ENCODE assay signal across 24 cellular contexts in the genomic region with DNA sequence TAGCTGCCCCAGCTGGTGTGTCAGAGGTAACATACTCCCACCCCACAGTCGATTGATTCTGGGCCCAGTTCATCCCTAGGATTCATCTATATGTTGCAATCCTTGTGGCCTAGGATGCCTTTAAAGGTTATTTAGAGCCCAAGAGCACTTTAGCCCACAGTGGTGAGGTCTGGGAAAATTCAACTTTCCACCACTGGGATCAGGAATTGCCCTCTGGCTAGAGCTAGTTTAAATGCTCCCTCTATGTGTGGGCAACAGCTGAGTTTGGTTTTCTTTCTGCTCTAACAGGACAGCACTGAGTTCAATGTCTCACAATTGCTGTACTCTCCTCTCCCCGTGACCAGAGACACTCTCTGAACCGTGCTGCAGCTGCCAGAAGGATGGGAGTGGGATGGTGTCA.
DNase-seq lines count a peak whose midpoint lies in the region; ATAC-seq, FAIRE-seq and TF ChIP-seq lines count a peak whose summit lies in the region.
"Had no signal": no experiment of that assay in that cellular context is flagged by ENCODE, and none has a peak within 500 bp of the region (broad histone marks: within the 10 kb centered on the region; RNA-seq: fewer than 3 reads in every experiment).

No MANE protein-coding gene starts in this region.

- H3K56ac ChIP-seq in IMR-90 (ENCODE audit: extremely low read depth, insufficient read depth, low read length) = no peak overlapping the region
- H3K56ac ChIP-seq in mesendoderm (ENCODE audit: low read length) = no peak overlapping the region

- no peak overlapping the region for H4K91ac ChIP-seq in IMR-90 (ENCODE audit: insufficient read depth, low read depth, low read length)

- no peak overlapping the region for H3K4me3 Mint-ChIP-seq in stimulated activated naive B cell treated with anti-CD40 and anti-IgM and Interleukin-4, amounts not matched to agents 10 μg/mL and 1 μg/mL and 100 μg/mL, for 72 hours
- no peak overlapping the region for H3K4me3 Mint-ChIP-seq in progenitor cell of endocrine pancreas (ENCODE audit: low read depth)
- H3K4me3 Mint-ChIP-seq: B cell; CD4-positive, CD25-positive, alpha-beta regulatory T cell; HFFc6 had no signal

- ATAC-seq in IMR-90 (ENCODE audit: low read depth) = no peak
- ATAC-seq in stimulated activated naive B cell treated with anti-CD40 and anti-IgM and Interleukin-4, amounts not matched to agents 10 μg/mL and 1 μg/mL and 100 μg/mL, for 72 hours (replicated peaks) = no peak

- H4K8ac ChIP-seq in IMR-90 (ENCODE audit: low read depth in 2 of 2, low read length in 2 of 2) = no peak overlapping the region
- no peak overlapping the region for H4K8ac ChIP-seq in mesendoderm (ENCODE audit: low read depth, low read length)

- H3K9me1 ChIP-seq in IMR-90 (ENCODE audit: insufficient read depth, low read length) = peaks cover 8% of the 10 kb centered on the region

- TF ChIP-seq RAD21 in IMR-90 (IDR thresholded peaks at IDR 0.05; ENCODE audit: low read length) = no peak

- H4K5ac ChIP-seq in IMR-90 (ENCODE audit: low read depth, low read length) (no peak overlapping the region), mesendoderm (ENCODE audit: low read length) (no peak overlapping the region)

- whole genome bisulfite sequencing in IMR-90 (ENCODE audit: extremely low coverage in 2 of 2, insufficient read length in 1 of 2), 2 experiments = no CpG with 5 or more reads among the region's 3 CpGs
- no CpG with 5 or more reads among the region's 3 CpGs for WGBS in mesendoderm (ENCODE audit: extremely low coverage, insufficient coverage, low lambda C conversion rate)

- no peak for TF ChIP-seq POLR2A in IMR-90 (IDR thresholded peaks at IDR 0.05; ENCODE audit: low read depth, low read length)

- H3K18ac ChIP-seq in IMR-90 (ENCODE audit: low read depth, low read length) = no peak overlapping the region
- no peak overlapping the region for H3K18ac ChIP-seq in mesendoderm (ENCODE audit: low read length)

- H3K27me3 Mint-ChIP-seq in stimulated activated naive B cell treated with anti-CD40 and anti-IgM and Interleukin-4, amounts not matched to agents 10 μg/mL and 1 μg/mL and 100 μg/mL, for 72 hours = peaks cover 0 to 3% of the 10 kb centered on the region in 2 donors
- no peaks in the 10 kb centered on the region for H3K27me3 Mint-ChIP-seq in progenitor cell of endocrine pancreas

- no peak overlapping the region for H2BK120ac ChIP-seq in IMR-90 (ENCODE audit: low read depth, low read length)
- H2BK120ac ChIP-seq in mesendoderm (ENCODE audit: low read depth, low read length) = no peak overlapping the region

- peak overlapping the region; percentile 6; the same call in 1 of the 2 replicates for H2BK20ac ChIP-seq in IMR-90 (ENCODE audit: low read depth, low read length)

- no peaks in the 10 kb centered on the region for H4K20me1 ChIP-seq in IMR-90 (ENCODE audit: insufficient read depth, low read length)

- no peaks in the 10 kb centered on the region for H3K79me2 ChIP-seq in mesendoderm (ENCODE audit: control insufficient read depth, insufficient read depth, low read length)

- peak; percentile 5 for DNase-seq in AG10803 (ENCODE audit: low read depth)
- DNase-seq in IMR-90 = no peak
- no peak for DNase-seq in bronchial epithelial cell (ENCODE audit: low read depth)
- DNase-seq in mesendoderm = peak; percentile 31
- no peak for DNase-seq in stimulated activated naive B cell treated with anti-CD40 and anti-IgM and Interleukin-4, amounts not matched to agents 10 μg/mL and 1 μg/mL and 100 μg/mL, for 72 hours
- DNase-seq in progenitor cell of endocrine pancreas (ENCODE audit: low spot score, unreplicated experiment) = no peak
- DNase-seq in OCI-M2 (lab: John Stamatoyannopoulos, UW; ENCODE audit: unreplicated experiment) = no peak
- DNase-seq in G401 (ENCODE audit: low spot score) = no peak
- DNase-seq: 8988T; Caco-2; CD4-positive, CD25-positive, alpha-beta regulatory T cell; HFFc6; KBM-7; MV-4-11; NCI-H1417; NCI-H187; NCI-H2227 treated with DMSO at 0.1 percent for 48 hours; NCI-H524; NCI-H82; OCI-M1 had no signal

- no peaks in the 10 kb centered on the region for H3K9me3 ChIP-seq in IMR-90 (ENCODE audit: control insufficient read depth, insufficient read depth, low read length)
- H3K9me3 ChIP-seq: SJCRH30 had no signal

- no peaks in the 10 kb centered on the region for H3K79me1 ChIP-seq in IMR-90 (ENCODE audit: low read depth in 1 of 2, low read length in 2 of 2)
- no peaks in the 10 kb centered on the region for H3K79me1 ChIP-seq in mesendoderm (ENCODE audit: low read length)

- no peaks in the 10 kb centered on the region for H3K9me3 Mint-ChIP-seq in stimulated activated naive B cell treated with anti-CD40 and anti-IgM and Interleukin-4, amounts not matched to agents 10 μg/mL and 1 μg/mL and 100 μg/mL, for 72 hours
- H3K9me3 Mint-ChIP-seq in progenitor cell of endocrine pancreas (ENCODE audit: low read depth) = no peaks in the 10 kb centered on the region
- H3K9me3 Mint-ChIP-seq: HFFc6 had no signal

- no peaks in the 10 kb centered on the region for H3K4me1 Mint-ChIP-seq in stimulated activated naive B cell treated with anti-CD40 and anti-IgM and Interleukin-4, amounts not matched to agents 10 μg/mL and 1 μg/mL and 100 μg/mL, for 72 hours
- H3K4me1 Mint-ChIP-seq in progenitor cell of endocrine pancreas (ENCODE audit: low read depth) = peaks cover 8% of the 10 kb centered on the region
- H3K4me1 Mint-ChIP-seq: B cell had no signal

- no peak overlapping the region for H2BK15ac ChIP-seq in IMR-90 (ENCODE audit: low read depth, low read length)
- no peak overlapping the region for H2BK15ac ChIP-seq in mesendoderm (replicated peaks; ENCODE audit: low read depth)

- H3K9ac ChIP-seq in IMR-90 (ENCODE audit: low read depth, low read length) (no peak overlapping the region), mesendoderm (ENCODE audit: low read length) (no peak overlapping the region)

- dilution Hi-C loops in IMR-90 (cut with HindIII; ENCODE audit: low sequenced_read_pairs, unreplicated experiment) = no loop called here

- H3K4me3 ChIP-seq in AG10803 (ENCODE audit: low read length) (no peak overlapping the region), IMR-90 (ENCODE audit: insufficient read depth, low read depth, low read length) (no peak overlapping the region), bronchial epithelial cell (ENCODE audit: low read depth, low read length) (no peak overlapping the region), mesendoderm (ENCODE audit: low read length) (no peak overlapping the region)
- H3K4me3 ChIP-seq: SJCRH30 had no signal

- CTCF ChIA-PET in IMR-90 (lab: Yijun Ruan, JAX) = no interaction called here

- no TSS peak for BruUV-seq in IMR-90 (replicated peaks; lab: Mats Ljungman, UMichigan)

- FAIRE-seq in bronchial epithelial cell (lab: Jason Lieb, UNC) = peak; percentile 88
- FAIRE-seq: GM12892, GM18507 had no signal

- H3K27me3 ChIP-seq in IMR-90 (ENCODE audit: control insufficient read depth, insufficient read depth, low read length) (no peaks in the 10 kb centered on the region), bronchial epithelial cell (ENCODE audit: control insufficient read depth, insufficient read depth, low read length) (no peaks in the 10 kb centered on the region), mesendoderm (ENCODE audit: insufficient read depth, low read length, poor library complexity) (no peaks in the 10 kb centered on the region)
- H3K27me3 ChIP-seq: SJCRH30 had no signal

- in situ Hi-C loops in IMR-90 (cut with MboI; ENCODE audit: low sequenced_read_pairs) (no loop called here), G401 (cut with HindIII; ENCODE audit: low sequenced_read_pairs) (no loop called here)

- H3K23ac ChIP-seq in IMR-90 (ENCODE audit: low read depth, low read length) = no peak overlapping the region
- no peak overlapping the region for H3K23ac ChIP-seq in mesendoderm (ENCODE audit: low read length)

- H3K27ac ChIP-seq in IMR-90 (ENCODE audit: insufficient read depth, low read length) = no peak overlapping the region
- no peak overlapping the region for H3K27ac ChIP-seq in mesendoderm (ENCODE audit: low read depth, low read length)
- H3K27ac ChIP-seq: SJCRH30 had no signal

- POLR2A ChIA-PET in IMR-90 (lab: Charles Lee; ENCODE audit: unreplicated experiment) = no interaction called here

- TF ChIP-seq CTCF in AG10803 (conservative IDR thresholded peaks at IDR 0.05; ENCODE audit: low read length) (no peak), IMR-90 (conservative IDR thresholded peaks at IDR 0.05; ENCODE audit: low read depth, low read length) (no peak), bronchial epithelial cell (IDR thresholded peaks at IDR 0.05; ENCODE audit: insufficient read depth, low read length, severe bottlenecking) (no peak), progenitor cell of endocrine pancreas (IDR thresholded peaks at IDR 0.05; ENCODE audit: unreplicated experiment) (no peak)

- H3K36me3 ChIP-seq in IMR-90 (ENCODE audit: control insufficient read depth, insufficient read depth, low read length) (no peaks in the 10 kb centered on the region), bronchial epithelial cell (ENCODE audit: control insufficient read depth, insufficient read depth, low read length) (no peaks in the 10 kb centered on the region), mesendoderm (ENCODE audit: control insufficient read depth, insufficient read depth, low read length) (no peaks in the 10 kb centered on the region)
- H3K36me3 ChIP-seq: SJCRH30 had no signal

- H3K27ac Mint-ChIP-seq in stimulated activated naive B cell treated with anti-CD40 and anti-IgM and Interleukin-4, amounts not matched to agents 10 μg/mL and 1 μg/mL and 100 μg/mL, for 72 hours = no peak overlapping the region
- no peak overlapping the region for H3K27ac Mint-ChIP-seq in progenitor cell of endocrine pancreas
- H3K27ac Mint-ChIP-seq: B cell; CD4-positive, CD25-positive, alpha-beta regulatory T cell; HFFc6 had no signal

- no peaks in the 10 kb centered on the region for H3K36me3 Mint-ChIP-seq in stimulated activated naive B cell treated with anti-CD40 and anti-IgM and Interleukin-4, amounts not matched to agents 10 μg/mL and 1 μg/mL and 100 μg/mL, for 72 hours
- H3K36me3 Mint-ChIP-seq in progenitor cell of endocrine pancreas (ENCODE audit: insufficient read depth) = no peaks in the 10 kb centered on the region
- H3K36me3 Mint-ChIP-seq: CD4-positive, CD25-positive, alpha-beta regulatory T cell had no signal

- H2AK9ac ChIP-seq in IMR-90 (replicated peaks; ENCODE audit: low read depth, low read length, poor library complexity) = no peak overlapping the region

- peaks cover 13% of the 10 kb centered on the region for H3K4me1 ChIP-seq in IMR-90 (ENCODE audit: control insufficient read depth, insufficient read depth, low read length)
- H3K4me1 ChIP-seq in mesendoderm (ENCODE audit: control insufficient read depth, low read depth, low read length) = peaks cover 10% of the 10 kb centered on the region
- H3K4me1 ChIP-seq: SJCRH30 had no signal

- no peak overlapping the region; the same call in 1 of the 2 replicates for H2AK5ac ChIP-seq in IMR-90 (ENCODE audit: low read depth, low read length)
- H2AK5ac ChIP-seq in mesendoderm (ENCODE audit: low read length) = peak overlapping the region; percentile 45

- H2BK5ac ChIP-seq in IMR-90 (ENCODE audit: low read depth, low read length, poor library complexity, severe bottlenecking) (no peak overlapping the region), mesendoderm (ENCODE audit: low read length) (no peak overlapping the region)

- no peak overlapping the region for H3K4me2 ChIP-seq in IMR-90 (ENCODE audit: low read depth, low read length)
- no peak overlapping the region for H3K4me2 ChIP-seq in mesendoderm (ENCODE audit: low read length)

- no peak overlapping the region for H3K14ac ChIP-seq in IMR-90 (replicated peaks; ENCODE audit: low read depth, low read length)

- intact Hi-C loops in IMR-90 (cut with micrococcal nuclease) = no loop called here

- H2AFZ ChIP-seq in IMR-90 (replicated peaks; ENCODE audit: low read length, poor library complexity) = no peak overlapping the region

- no peak overlapping the region for H3K4ac ChIP-seq in IMR-90 (ENCODE audit: low read depth, low read length)
- H3K4ac ChIP-seq in mesendoderm (ENCODE audit: low read depth, low read length) = no peak overlapping the region

Comparison
In these comparisons a context has a peak if more than half of its experiments do, and no peak if none do; other contexts are left out.
1. DNase-seq: peak in AG10803 (single experiment) and mesendoderm (single experiment); none in IMR-90 (single experiment), bronchial epithelial cell (single experiment), stimulated activated naive B cell treated with anti-CD40 and anti-IgM and Interleukin-4, amounts not matched to agents 10 μg/mL and 1 μg/mL and 100 μg/mL, for 72 hours (single experiment), progenitor cell of endocrine pancreas (single experiment), OCI-M2 (single experiment) and G401 (single experiment).